In genomic region chr1:116051896-116052295, GRCh38 we compare ENCODE assay signal across 4 cellular contexts. TPM values are rescaled to one million over a fixed set of nuclear protein-coding genes. Genes with fewer than 3 reads are reported as not detected.
"Had no signal": no experiment of that assay in that cellular context is flagged by ENCODE, and none has a peak within 500 bp of the region (broad histone marks: within the 10 kb centered on the region; RNA-seq: fewer than 3 reads in every experiment).

No MANE protein-coding gene starts in this region.

RNA-seq across cellular contexts. Expression of gene MAB21L3, which starts 59.3 kb away (rescaled TPM):
- total RNA-seq: GM23338, H1, H4, H9 had no signal
- polyA plus RNA-seq: GM23338, H1 had no signal
